Comparison of ENCODE assay signal across 30 cellular contexts in genomic region chr15:79045041-79045440, GRCh38. TPM values are rescaled to one million over a fixed set of nuclear protein-coding genes. Genes with fewer than 3 reads are reported as not detected.
"Had no signal": no experiment of that assay in that cellular context is flagged by ENCODE, and none has a peak within 500 bp of the region (broad histone marks: within the 10 kb centered on the region; RNA-seq: fewer than 3 reads in every experiment).

No MANE protein-coding gene starts in this region.

- H3K27me3 ChIP-seq: adrenal gland, body of pancreas, colonic mucosa, dorsolateral prefrontal cortex, heart left ventricle had no signal

- H3K27ac ChIP-seq: adrenal gland, body of pancreas, colonic mucosa, dorsolateral prefrontal cortex, heart left ventricle, WERI-Rb-1 had no signal

- H3K4me3 ChIP-seq: adrenal gland, body of pancreas, colonic mucosa, dorsolateral prefrontal cortex, heart left ventricle had no signal

- DNase-seq: activated B cell treated with CpG ODN at 0.5 μM for 24 hours; activated CD4-positive, alpha-beta T cell treated with anti-CD3 and anti-CD28 coated beads for 48 hours; activated CD4-positive, alpha-beta T cell treated with anti-CD3 and anti-CD28 coated beads, Interleukin-2, amount 50 U/mL, for 1 hour; activated CD4-positive, alpha-beta T cell treated with anti-CD3 and anti-CD28 coated beads, Interleukin-2, amount 50 U/mL, for 48 hours; activated CD8-positive, alpha-beta memory T cell treated with anti-CD3 and anti-CD28 coated beads for 24 hours; activated CD8-positive, alpha-beta T cell treated with anti-CD3 and anti-CD28 coated beads for 36 hours; activated effector memory CD4-positive, alpha-beta T cell treated with Interleukin-2 at 50 U/mL for 16 hours; activated naive CD4-positive, alpha-beta T cell treated with anti-CD3 and anti-CD28 coated beads for 36 hours; activated naive CD8-positive, alpha-beta T cell treated with anti-CD3 and anti-CD28 coated beads for 36 hours; activated naive CD8-positive, alpha-beta T cell treated with anti-CD3 and anti-CD28 coated beads, Interleukin-2, amount 50 U/mL, for 24 hours; activated T-cell treated with anti-CD3 and anti-CD28 coated beads, Interleukin-2, amount 50 U/mL, for 4 hours; adrenal gland; amygdala; aorta; body of pancreas; caudate nucleus; colonic mucosa; dorsolateral prefrontal cortex; effector memory CD4-positive, alpha-beta T cell; endodermal cell; foreskin fibroblast; glutamatergic neuron; heart left ventricle; T-helper 1 cell; T-helper 17 cell; T1000; WERI-Rb-1 had no signal

- H3K9me3 ChIP-seq: adrenal gland, colonic mucosa had no signal

- H3K36me3 ChIP-seq: adrenal gland, colonic mucosa, heart left ventricle, WERI-Rb-1 had no signal

- H3K4me1 ChIP-seq: adrenal gland, body of pancreas, colonic mucosa, heart left ventricle had no signal

- ATAC-seq: activated CD4-positive, CD25-positive, alpha-beta regulatory T cell treated with anti-CD3 and anti-CD28 coated beads, Interleukin-2, amount 50 U/mL, for 24 hours; activated CD8-positive, alpha-beta T cell treated with anti-CD3 and anti-CD28 coated beads for 36 hours; activated naive CD8-positive, alpha-beta T cell treated with anti-CD3 and anti-CD28 coated beads, Interleukin-2, amount 50 U/mL, for 24 hours; activated T-cell treated with anti-CD3 and anti-CD28 coated beads, Interleukin-2, amount 50 U/mL, for 4 hours; activated T-helper 17 cell treated with anti-CD3 and anti-CD28 coated beads, Interleukin-2, amount 50 U/mL, for 72 hours; body of pancreas; esophagus mucosa; heart left ventricle; T-helper 17 cell had no signal

RNA-seq across cellular contexts. Expression of gene RASGRF1, which starts 45.5 kb away (rescaled TPM):
- total RNA-seq: activated CD8-positive, alpha-beta T cell treated with anti-CD3 and anti-CD28 coated beads for 36 hours; activated naive CD4-positive, alpha-beta T cell treated with anti-CD3 and anti-CD28 coated beads for 36 hours; activated naive CD8-positive, alpha-beta T cell treated with anti-CD3 and anti-CD28 coated beads for 36 hours; activated T-helper 17 cell treated with anti-CD3 and anti-CD28 coated beads, Interleukin-2, amount 50 U/mL, for 72 hours had no signal
